ENCODE assay signal across 11 cellular contexts in genomic region chr13:40562975-40563349, GRCh38.
DNase-seq lines count a peak whose midpoint lies in the region; ATAC-seq and TF ChIP-seq lines count a peak whose summit lies in the region.
"Had no signal": no experiment of that assay in that cellular context is flagged by ENCODE, and none has a peak within 500 bp of the region (broad histone marks: within the 10 kb centered on the region; RNA-seq: fewer than 3 reads in every experiment).

No MANE protein-coding gene starts in this region.

- peaks cover 32% of the 10 kb centered on the region for H3K4me1 ChIP-seq in right cardiac atrium (ENCODE audit: control insufficient read depth, insufficient read depth, low read length)
- H3K4me1 ChIP-seq: A549 had no signal

- H3K27ac ChIP-seq in right cardiac atrium (ENCODE audit: low read length): peak overlapping the region; percentile 37
- H3K27ac ChIP-seq: A549 had no signal

- ATAC-seq in right cardiac atrium: peak; percentile 11 to 14
- no peak for ATAC-seq in HG03045 (IDR thresholded peaks at IDR 0.05; ENCODE audit: unreplicated experiment)
- ATAC-seq: A549 had no signal

- intact Hi-C loops in activated CD4-positive, alpha-beta T cell treated with anti-CD3 and anti-CD28 coated beads, Interleukin-2, amount 10 ng/mL, durations not matched to agents 24 days and 14 days (cut with micrococcal nuclease): no loop called here
- intact Hi-C loops in right cardiac atrium (cut with DNase I): loop anchor here in 2 of 4 donors (10.0 kb wide), 1 partner anchor 102 kb away; the partner anchor contains the start of gene FOXO1 (in 2 of the 2)

- in situ Hi-C loops in GM13976 (cut with MboI; ENCODE audit: low sequenced_read_pairs, unreplicated experiment): no loop called here

- H3K4me1 Mint-ChIP-seq in activated CD4-positive, alpha-beta T cell treated with anti-CD3 and anti-CD28 coated beads, Interleukin-2, amount 10 ng/mL, durations not matched to agents 24 days and 14 days: peaks cover 56% of the 10 kb centered on the region
- H3K4me1 Mint-ChIP-seq in stimulated activated naive CD8-positive, alpha-beta T cell treated with anti-CD3 and anti-CD28 coated beads, Interleukin-15, Interleukin-2, amounts not matched to agents 100 ng/mL and 50 ng/mL, for 24 hours (ENCODE audit: low read depth): peaks cover 86% of the 10 kb centered on the region

- H3K9me3 ChIP-seq in right cardiac atrium (ENCODE audit: control insufficient read depth, low read length): no peaks in the 10 kb centered on the region
- H3K9me3 ChIP-seq: A549 had no signal

- no peaks in the 10 kb centered on the region for H3K27me3 ChIP-seq in right cardiac atrium (ENCODE audit: control insufficient read depth, insufficient read depth)

- 70% methylated on average over 6 of the region's 6 CpGs for WGBS in right cardiac atrium

- H3K36me3 Mint-ChIP-seq in activated CD4-positive, alpha-beta T cell treated with anti-CD3 and anti-CD28 coated beads, Interleukin-2, amount 10 ng/mL, durations not matched to agents 24 days and 14 days (ENCODE audit: low read depth): peaks cover 31% of the 10 kb centered on the region
- peaks cover 30% of the 10 kb centered on the region for H3K36me3 Mint-ChIP-seq in stimulated activated naive CD8-positive, alpha-beta T cell treated with anti-CD3 and anti-CD28 coated beads, Interleukin-15, Interleukin-2, amounts not matched to agents 100 ng/mL and 50 ng/mL, for 24 hours (ENCODE audit: low read depth)

- DNase-seq in activated CD4-positive, alpha-beta T cell treated with anti-CD3 and anti-CD28 coated beads, Interleukin-2, amount 10 ng/mL, durations not matched to agents 24 days and 14 days: no peak
- no peak for DNase-seq in activated CD4-positive, alpha-beta T cell treated with anti-CD3 and anti-CD28 coated beads, Interleukin-2, amount 50 U/mL, for 4 hours
- DNase-seq in UCSD-AML1 (lab: John Stamatoyannopoulos, UW; ENCODE audit: unreplicated experiment) (peak; percentile 64), right cardiac atrium (peak in 1 of 3 donors; percentile 56), GM13976 (ENCODE audit: low spot score) (no peak), COLO668 (lab: John Stamatoyannopoulos, UW; ENCODE audit: unreplicated experiment) (no peak)
- DNase-seq: IMR-90, NCI-H510A had no signal

- peak overlapping the region; percentile 13 for H3K27ac Mint-ChIP-seq in activated CD4-positive, alpha-beta T cell treated with anti-CD3 and anti-CD28 coated beads, Interleukin-2, amount 10 ng/mL, durations not matched to agents 24 days and 14 days
- H3K27ac Mint-ChIP-seq in stimulated activated naive CD8-positive, alpha-beta T cell treated with anti-CD3 and anti-CD28 coated beads, Interleukin-15, Interleukin-2, amounts not matched to agents 100 ng/mL and 50 ng/mL, for 24 hours: peak overlapping the region; percentile 72

- H3K4me3 Mint-ChIP-seq in activated CD4-positive, alpha-beta T cell treated with anti-CD3 and anti-CD28 coated beads, Interleukin-2, amount 10 ng/mL, durations not matched to agents 24 days and 14 days: no peak overlapping the region
- H3K4me3 Mint-ChIP-seq in stimulated activated naive CD8-positive, alpha-beta T cell treated with anti-CD3 and anti-CD28 coated beads, Interleukin-15, Interleukin-2, amounts not matched to agents 100 ng/mL and 50 ng/mL, for 24 hours: no peak overlapping the region

- TF ChIP-seq CTCF in GM13976 (IDR thresholded peaks at IDR 0.05; ENCODE audit: borderline replicate concordance, control extremely low read depth, extremely low read depth, insufficient read depth, missing control alignments): no peak

- H3K4me3 ChIP-seq in right cardiac atrium (ENCODE audit: low read length): no peak overlapping the region
- H3K4me3 ChIP-seq: A549 had no signal

- H3K27me3 Mint-ChIP-seq in activated CD4-positive, alpha-beta T cell treated with anti-CD3 and anti-CD28 coated beads, Interleukin-2, amount 10 ng/mL, durations not matched to agents 24 days and 14 days: no peaks in the 10 kb centered on the region
- H3K27me3 Mint-ChIP-seq in stimulated activated naive CD8-positive, alpha-beta T cell treated with anti-CD3 and anti-CD28 coated beads, Interleukin-15, Interleukin-2, amounts not matched to agents 100 ng/mL and 50 ng/mL, for 24 hours: no peaks in the 10 kb centered on the region

- H3K9me3 Mint-ChIP-seq in activated CD4-positive, alpha-beta T cell treated with anti-CD3 and anti-CD28 coated beads, Interleukin-2, amount 10 ng/mL, durations not matched to agents 24 days and 14 days: peaks cover 9% of the 10 kb centered on the region
- peaks cover 4% of the 10 kb centered on the region for H3K9me3 Mint-ChIP-seq in stimulated activated naive CD8-positive, alpha-beta T cell treated with anti-CD3 and anti-CD28 coated beads, Interleukin-15, Interleukin-2, amounts not matched to agents 100 ng/mL and 50 ng/mL, for 24 hours
